ENCODE assay signal across 1 cellular context in genomic region chr14:100445436-100446088, GRCh38.
TF ChIP-seq lines count a peak whose summit lies in the region.

No MANE protein-coding gene starts in this region.

TF ChIP-seq in H1, 55 proteins besides CTCF, POLR2A, EP300 and RAD21 (continued from another document):
- TF ChIP-seq CBX5 (IDR thresholded peaks at IDR 0.05; ENCODE audit: low read depth, low read length) (no peak), RNF2 (IDR thresholded peaks at IDR 0.05; ENCODE audit: borderline replicate concordance, low read depth, low read length, missing control alignments, poor library complexity, severe bottlenecking) (no peak), SP1 (IDR thresholded peaks at IDR 0.05; ENCODE audit: low read depth, low read length) (no peak), KDM1A (IDR thresholded peaks at IDR 0.05; ENCODE audit: borderline replicate concordance, low read length) (no peak), SAP30 (IDR thresholded peaks at IDR 0.05; ENCODE audit: insufficient read depth, insufficient replicate concordance, low read length) (no peak), CBX8 (IDR thresholded peaks at IDR 0.05; ENCODE audit: borderline replicate concordance, low read depth, low read length) (no peak), NRF1 (IDR thresholded peaks at IDR 0.05; ENCODE audit: low read depth, low read length) (no peak), JUND (IDR thresholded peaks at IDR 0.05; ENCODE audit: low read length) (no peak), SRF (IDR thresholded peaks at IDR 0.05; ENCODE audit: low read depth, low read length) (no peak), ASH2L (IDR thresholded peaks at IDR 0.05; ENCODE audit: low read length) (no peak), GABPA (IDR thresholded peaks at IDR 0.05; ENCODE audit: borderline replicate concordance, insufficient read depth, low read length) (no peak), GTF2F1 (IDR thresholded peaks at IDR 0.05; ENCODE audit: borderline replicate concordance, low read depth, low read length) (no peak), PHF8 (conservative IDR thresholded peaks at IDR 0.05; ENCODE audit: low read depth, low read length) (no peak), POU5F1 (IDR thresholded peaks at IDR 0.05; ENCODE audit: low read depth, low read length) (no peak)
- TF ChIP-seq, protein P1, sequence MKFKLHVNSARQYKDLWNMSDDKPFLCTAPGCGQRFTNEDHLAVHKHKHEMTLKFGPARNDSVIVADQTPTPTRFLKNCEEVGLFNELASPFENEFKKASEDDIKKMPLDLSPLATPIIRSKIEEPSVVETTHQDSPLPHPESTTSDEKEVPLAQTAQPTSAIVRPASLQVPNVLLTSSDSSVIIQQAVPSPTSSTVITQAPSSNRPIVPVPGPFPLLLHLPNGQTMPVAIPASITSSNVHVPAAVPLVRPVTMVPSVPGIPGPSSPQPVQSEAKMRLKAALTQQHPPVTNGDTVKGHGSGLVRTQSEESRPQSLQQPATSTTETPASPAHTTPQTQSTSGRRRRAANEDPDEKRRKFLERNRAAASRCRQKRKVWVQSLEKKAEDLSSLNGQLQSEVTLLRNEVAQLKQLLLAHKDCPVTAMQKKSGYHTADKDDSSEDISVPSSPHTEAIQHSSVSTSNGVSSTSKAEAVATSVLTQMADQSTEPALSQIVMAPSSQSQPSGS (IDR thresholded peaks at IDR 0.05; ENCODE audit: low read length): no peak
